Comparison of ENCODE assay signal across 26 cellular contexts in genomic region chr7:82985144-82985802, GRCh38.
DNase-seq lines count a peak whose midpoint lies in the region; ATAC-seq and TF ChIP-seq lines count a peak whose summit lies in the region.
"Had no signal": no experiment of that assay in that cellular context is flagged by ENCODE, and none has a peak within 500 bp of the region (broad histone marks: within the 10 kb centered on the region; RNA-seq: fewer than 3 reads in every experiment).

No MANE protein-coding gene starts in this region.

- in situ Hi-C loops in G401 (cut with HindIII; ENCODE audit: low sequenced_read_pairs) = no loop called here

- ATAC-seq in HG02938 (IDR thresholded peaks at IDR 0.05; ENCODE audit: unreplicated experiment) = no peak
- no peak for ATAC-seq in GM19328 (IDR thresholded peaks at IDR 0.05; ENCODE audit: unreplicated experiment)
- ATAC-seq: activated CD4-positive, alpha-beta T cell treated with anti-CD3 and anti-CD28 coated beads for 36 hours; gastrocnemius medialis; GM12878; right cardiac atrium had no signal

- TF ChIP-seq CTCF in choroid plexus epithelial cell (conservative IDR thresholded peaks at IDR 0.05; ENCODE audit: low read depth, low read length) = no peak

- DNase-seq in NCI-H2171 treated with DMSO at 0.1 percent for 48 hours (lab: John Stamatoyannopoulos, UW) (peak; percentile 28), NCI-H2171 (lab: John Stamatoyannopoulos, UW) (no peak), G401 (ENCODE audit: low spot score) (peak; percentile 95), NCI-H446 treated with DMSO at 0.1 percent for 48 hours (lab: John Stamatoyannopoulos, UW) (peak; percentile 76), choroid plexus epithelial cell (ENCODE audit: low read depth) (peak; percentile 4), COLO829 (ENCODE audit: low spot score) (no peak)
- DNase-seq: activated CD4-positive, alpha-beta T cell treated with anti-CD3 and anti-CD28 coated beads for 36 hours; activated gamma-delta T cell; activated naive CD8-positive, alpha-beta T cell treated with anti-CD3 and anti-CD28 coated beads, Interleukin-2, amount 10 ng/mL, durations not matched to agents 7 days and 5 days; activated T-cell treated with anti-CD3 and anti-CD28 coated beads, Interleukin-2, amount 50 U/mL, for 24 hours; Caco-2; gastrocnemius medialis; hippocampal formation; mesenchymal stem cell; MV-4-11; NCI-H2107; NCI-H774; OCI-M1; right cardiac atrium; spleen; transverse colon had no signal

- no peak overlapping the region for H3K4me3 ChIP-seq in choroid plexus epithelial cell (ENCODE audit: low read depth, low read length)
- H3K4me3 ChIP-seq: ascending aorta; BLaER1 treated with 17β-estradiol and CSF1 and Interleukin-3, amounts not matched to agents 10 nM and 100 nM; gastrocnemius medialis; GM12878; spleen; transverse colon had no signal

Comparison
In these comparisons a context has a peak if more than half of its experiments do, and no peak if none do; other contexts are left out.
1. DNase-seq: peak in NCI-H2171 treated with DMSO at 0.1 percent for 48 hours (single experiment), G401 (single experiment), NCI-H446 treated with DMSO at 0.1 percent for 48 hours (single experiment) and choroid plexus epithelial cell (single experiment); none in NCI-H2171 (single experiment) and COLO829 (single experiment).